19 cellular contexts compared by ENCODE assay signal in the genomic region with DNA sequence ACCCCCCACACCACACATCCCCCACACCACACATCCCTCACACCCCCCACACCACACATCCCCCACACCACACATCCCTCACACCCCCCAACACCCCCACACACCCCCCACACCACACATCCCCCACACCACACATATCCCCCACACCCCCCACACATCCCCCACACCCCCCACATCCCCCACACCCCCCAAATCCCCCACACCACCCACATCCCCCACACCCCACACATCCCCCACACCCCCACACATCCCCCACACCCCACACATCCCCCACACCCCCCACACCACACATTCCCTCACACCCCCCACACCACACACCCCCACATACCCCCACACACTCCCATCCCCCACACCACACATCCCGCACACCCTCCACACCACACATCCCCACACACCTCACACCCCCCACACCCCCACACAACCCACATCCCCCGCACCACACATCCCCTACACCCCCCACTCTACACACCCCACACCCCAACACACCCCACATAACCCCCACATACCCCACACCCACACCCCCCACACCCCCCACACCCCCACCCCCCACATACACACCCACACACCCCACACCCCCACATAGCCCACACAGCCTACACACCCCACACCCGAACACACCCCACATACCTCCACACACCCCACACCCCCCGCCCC.
DNase-seq lines count a peak whose midpoint lies in the region; ATAC-seq, FAIRE-seq and TF ChIP-seq lines count a peak whose summit lies in the region.
"Had no signal": no experiment of that assay in that cellular context is flagged by ENCODE, and none has a peak within 500 bp of the region (broad histone marks: within the 10 kb centered on the region; RNA-seq: fewer than 3 reads in every experiment).

No MANE protein-coding gene starts in this region.

- no peak overlapping the region for H3K4me2 ChIP-seq in GM12878 (ENCODE audit: control insufficient read depth, insufficient read depth)
- H3K4me2 ChIP-seq: BLaER1 treated with 17β-estradiol and CSF1 and Interleukin-3, amounts not matched to agents 10 nM and 100 nM had no signal

- H3K9me3 Mint-ChIP-seq in naive thymus-derived CD4-positive, alpha-beta T cell, result no peaks in the 10 kb centered on the region
- H3K9me3 Mint-ChIP-seq: CD8-positive, alpha-beta T cell; T-cell had no signal

- H3K4me3 Mint-ChIP-seq in naive thymus-derived CD4-positive, alpha-beta T cell, result no peak overlapping the region
- H3K4me3 Mint-ChIP-seq: CD8-positive, alpha-beta T cell; T-cell had no signal

- TF ChIP-seq CTCF in GM13977 (IDR thresholded peaks at IDR 0.05; ENCODE audit: extremely low read depth, insufficient read depth, missing control alignments) (no peak), GM12878 (IDR thresholded peaks at IDR 0.05 in 2 of 3, conservative IDR thresholded peaks at IDR 0.05 in 1 of 3; ENCODE audit: control insufficient read depth in 2 of 3, extremely low read depth in 1 of 3, insufficient read depth in 1 of 3, low read depth in 3 of 3, low read length in 3 of 3) (no peak)

- no TSS peak for BruUV-seq in GM12878 (replicated peaks; lab: Mats Ljungman, UMichigan)

- no peak overlapping the region for H3K4me3 ChIP-seq in GM12878
- no peak overlapping the region for H3K4me3 ChIP-seq in naive thymus-derived CD4-positive, alpha-beta T cell (ENCODE audit: low read length)
- H3K4me3 ChIP-seq: BLaER1 treated with 17β-estradiol and CSF1 and Interleukin-3, amounts not matched to agents 10 nM and 100 nM; HAP-1; SK-N-MC had no signal

- no peak overlapping the region for H2AFZ ChIP-seq in GM12878 (ENCODE audit: control insufficient read depth, low read depth, low read length)

- no peak overlapping the region for H3K27ac Mint-ChIP-seq in naive thymus-derived CD4-positive, alpha-beta T cell
- H3K27ac Mint-ChIP-seq: CD8-positive, alpha-beta T cell; T-cell had no signal

- intact Hi-C loops in GM12878 (cut with micrococcal nuclease; ENCODE audit: unreplicated experiment), result no loop called here
- intact Hi-C loops in naive thymus-derived CD4-positive, alpha-beta T cell (cut with micrococcal nuclease), result no loop called here

- RAD21 ChIA-PET in GM12878 (lab: Charles Lee; ENCODE audit: unreplicated experiment), result no interaction called here

- H3K4me1 ChIP-seq in GM12878 (ENCODE audit: control insufficient read depth, insufficient read depth, low read length), result no peaks in the 10 kb centered on the region
- H3K4me1 ChIP-seq in naive thymus-derived CD4-positive, alpha-beta T cell (ENCODE audit: control insufficient read depth in 2 of 2, insufficient read depth in 2 of 2, low read length in 2 of 2), result no peaks in the 10 kb centered on the region
- H3K4me1 ChIP-seq: HAP-1 had no signal

- SMC1A ChIA-PET in GM12878 (lab: Charles Lee; ENCODE audit: uncharacterized antibody, unreplicated experiment), result no interaction called here

- H3K9me3 ChIP-seq in GM12878 (replicated peaks; ENCODE audit: control insufficient read depth, insufficient read depth, low read length), result no peaks in the 10 kb centered on the region
- no peaks in the 10 kb centered on the region for H3K9me3 ChIP-seq in naive thymus-derived CD4-positive, alpha-beta T cell (ENCODE audit: control insufficient read depth in 2 of 3, low read length in 3 of 3)
- H3K9me3 ChIP-seq: BLaER1 treated with 17β-estradiol and CSF1 and Interleukin-3, amounts not matched to agents 10 nM and 100 nM; HAP-1 had no signal

- peaks cover 0 to 8% (median 0%) of the 10 kb centered on the region in 5 donors for H3K27me3 Mint-ChIP-seq in naive thymus-derived CD4-positive, alpha-beta T cell
- H3K27me3 Mint-ChIP-seq: T-cell had no signal

- H4K20me1 ChIP-seq in GM12878 (ENCODE audit: control insufficient read depth, insufficient read depth), result no peaks in the 10 kb centered on the region
- H4K20me1 ChIP-seq: BLaER1 treated with 17β-estradiol and CSF1 and Interleukin-3, amounts not matched to agents 10 nM and 100 nM had no signal

- in situ Hi-C loops in GM13977 (cut with MboI; ENCODE audit: low pct_unique_long_range_greater_than_20kb, low sequenced_read_pairs, unreplicated experiment), result no loop called here
- in situ Hi-C loops in GM12878 (cut with MboI), result no loop called here

- no peaks in the 10 kb centered on the region for H3K79me2 ChIP-seq in GM12878 (ENCODE audit: control insufficient read depth, insufficient read depth, low read length)

- no peak for TF ChIP-seq EP300 in GM12878 (IDR thresholded peaks at IDR 0.05; ENCODE audit: borderline replicate concordance in 1 of 2, control insufficient read depth in 1 of 2, low read depth in 2 of 2, low read length in 2 of 2)

- no CpG with 5 or more reads among the region's 4 CpGs for WGBS in GM12878 (ENCODE audit: insufficient coverage, insufficient replicate concordance, low lambda C conversion rate, missing lambda C conversion rate)

- TF ChIP-seq POLR2A in GM12878 (IDR thresholded peaks at IDR 0.05; ENCODE audit: low read depth, low read length), result no peak
- no peak for TF ChIP-seq POLR2A in GM12892 (IDR thresholded peaks at IDR 0.05; ENCODE audit: low read depth, low read length)

- H3K9ac ChIP-seq in GM12878 (ENCODE audit: control insufficient read depth, insufficient read depth, low read length), result no peak overlapping the region
- H3K9ac ChIP-seq: BLaER1 treated with 17β-estradiol and CSF1 and Interleukin-3, amounts not matched to agents 10 nM and 100 nM had no signal

- no peaks in the 10 kb centered on the region for H3K36me3 Mint-ChIP-seq in naive thymus-derived CD4-positive, alpha-beta T cell
- H3K36me3 Mint-ChIP-seq: CD8-positive, alpha-beta T cell; T-cell had no signal

- TF ChIP-seq RAD21 in GM12878 (IDR thresholded peaks at IDR 0.05; ENCODE audit: insufficient read depth, low read depth, low read length), result no peak

- DNase-seq in GM03348 (ENCODE audit: low spot score), result peak; percentile 62
- peak; percentile 70 for DNase-seq in GM13977 (ENCODE audit: low spot score)
- DNase-seq in GM12878 (ENCODE audit: low read depth, low spot score), result peak; percentile 8
- no peak for DNase-seq in naive thymus-derived CD4-positive, alpha-beta T cell
- no peak for DNase-seq in Ammon's horn (ENCODE audit: low spot score)
- DNase-seq in GM12892 (ENCODE audit: insufficient read length), result no peak
- DNase-seq: Calu3; CD8-positive, alpha-beta T cell; DND-41; NCI-H1694 treated with DMSO at 0.1 percent for 48 hours; NCI-H2227 treated with DMSO at 0.1 percent for 48 hours; NCI-H510A treated with DMSO at 0.1 percent for 48 hours; NCI-H774; SHP77; T-cell had no signal

- peaks cover 0 to 2% (median 0%) of the 10 kb centered on the region in 7 donors for H3K4me1 Mint-ChIP-seq in naive thymus-derived CD4-positive, alpha-beta T cell
- H3K4me1 Mint-ChIP-seq: T-cell had no signal

- H3K27ac ChIP-seq in GM12878 (ENCODE audit: control insufficient read depth, insufficient read depth), result no peak overlapping the region
- H3K27ac ChIP-seq in naive thymus-derived CD4-positive, alpha-beta T cell (ENCODE audit: low read depth, low read length), result no peak overlapping the region

- ATAC-seq in GM12878 (no peak), GM21367 (IDR thresholded peaks at IDR 0.05; ENCODE audit: unreplicated experiment) (no peak)
- peak; percentile 15 for ATAC-seq in naive thymus-derived CD4-positive, alpha-beta T cell
- ATAC-seq: CD8-positive, alpha-beta T cell; T-cell had no signal

- FAIRE-seq in GM12878 (lab: Jason Lieb, UNC) (no peak), GM12892 (lab: Jason Lieb, UNC) (no peak)

- CTCF ChIA-PET in GM12878 (lab: Yijun Ruan, JAX), result interaction anchor here (0.5 kb wide), 1 partner anchor 568 kb away, joined by 4 read pairs; no protein-coding TSS in a partner anchor
- CTCF ChIA-PET in naive thymus-derived CD4-positive, alpha-beta T cell (lab: Charles Lee), result no interaction called here

- no peaks in the 10 kb centered on the region; a peak in 1 of 4 replicates for H3K27me3 ChIP-seq in GM12878 (replicated peaks in 1 of 2; ENCODE audit: control insufficient read depth in 2 of 2, insufficient read depth in 2 of 2, low read length in 1 of 2)
- no peaks in the 10 kb centered on the region for H3K27me3 ChIP-seq in naive thymus-derived CD4-positive, alpha-beta T cell (ENCODE audit: control insufficient read depth in 2 of 2, insufficient read depth in 2 of 2, low read length in 2 of 2)
- H3K27me3 ChIP-seq: BLaER1 treated with 17β-estradiol and CSF1 and Interleukin-3, amounts not matched to agents 10 nM and 100 nM had no signal

- no peaks in the 10 kb centered on the region for H3K36me3 ChIP-seq in GM12878 (ENCODE audit: control insufficient read depth in 2 of 2, insufficient read depth in 2 of 2, low read length in 1 of 2)
- no peaks in the 10 kb centered on the region for H3K36me3 ChIP-seq in naive thymus-derived CD4-positive, alpha-beta T cell (ENCODE audit: control insufficient read depth in 2 of 3, insufficient read depth in 3 of 3, low read length in 3 of 3)
- H3K36me3 ChIP-seq: HAP-1 had no signal

- POLR2A ChIA-PET in GM12878 (lab: Charles Lee), result no interaction called here
- POLR2A ChIA-PET in naive thymus-derived CD4-positive, alpha-beta T cell (lab: Charles Lee), result no interaction called here

TF ChIP-seq in GM12878, 131 proteins besides CTCF, POLR2A, EP300 and RAD21:
- TF ChIP-seq MYC (IDR thresholded peaks at IDR 0.05; ENCODE audit: insufficient read depth, insufficient read length, insufficient replicate concordance, low read length, severe bottlenecking) (no peak), IKZF2 (IDR thresholded peaks at IDR 0.05) (no peak), WRNIP1 (IDR thresholded peaks at IDR 0.05; ENCODE audit: borderline replicate concordance, low read depth, low read length) (no peak), FOS (IDR thresholded peaks at IDR 0.05; ENCODE audit: borderline replicate concordance, extremely low read depth, insufficient read length) (no peak), RB1 (IDR thresholded peaks at IDR 0.05; ENCODE audit: borderline replicate concordance) (no peak), ZBED1 (IDR thresholded peaks at IDR 0.05; ENCODE audit: borderline replicate concordance) (no peak), CREB1 (IDR thresholded peaks at IDR 0.05; ENCODE audit: low read depth) (no peak), HDAC6 (IDR thresholded peaks at IDR 0.05; ENCODE audit: unreplicated experiment) (no peak), NFIC (IDR thresholded peaks at IDR 0.05; ENCODE audit: low read depth, low read length) (no peak), SREBF1 (IDR thresholded peaks at IDR 0.05; ENCODE audit: low read length) (no peak), RCOR1 (conservative IDR thresholded peaks at IDR 0.05; ENCODE audit: low read depth, low read length) (no peak), FOXM1 (IDR thresholded peaks at IDR 0.05; ENCODE audit: low read depth, low read length) (no peak)

Comparison
In these comparisons a context has a peak if more than half of its experiments do, and no peak if none do; other contexts are left out.
1. DNase-seq: peak in GM03348 (single experiment), GM13977 (single experiment) and GM12878 (single experiment); none in naive thymus-derived CD4-positive, alpha-beta T cell (0 of 9), Ammon's horn (single experiment) and GM12892 (single experiment).